In the genomic region with DNA sequence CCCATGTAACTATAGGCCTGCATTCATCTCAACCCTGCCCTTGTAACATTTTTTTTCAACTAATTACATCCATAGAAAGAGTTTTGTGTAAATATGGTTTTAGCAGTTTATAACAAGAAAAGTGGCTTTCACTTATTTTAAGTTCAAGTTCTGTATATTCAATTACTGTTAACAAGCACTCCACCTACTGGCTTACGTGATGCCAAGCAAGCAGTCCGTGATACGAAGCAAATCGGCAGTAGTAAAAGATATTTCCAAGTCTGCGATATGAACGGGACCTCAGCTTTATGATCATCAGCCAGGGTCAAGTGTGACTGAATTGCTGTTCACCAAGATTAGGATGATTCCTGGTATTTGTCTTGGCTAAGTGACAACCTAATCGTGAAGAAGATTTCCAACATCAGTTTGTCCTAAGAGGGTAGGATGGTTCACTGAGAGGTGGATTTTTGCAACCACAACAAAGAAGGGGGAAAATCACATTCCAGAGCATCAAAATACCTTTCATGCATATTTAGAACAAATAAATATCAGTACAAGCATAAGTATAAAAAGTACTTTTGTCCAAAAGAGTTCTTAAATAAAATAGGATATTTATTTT, we compare ENCODE assay signal across 8 cellular contexts.
DNase-seq lines count a peak whose midpoint lies in the region; ATAC-seq and TF ChIP-seq lines count a peak whose summit lies in the region.

No MANE protein-coding gene starts in this region.

- no peak overlapping the region for H2AK5ac ChIP-seq in IMR-90 (ENCODE audit: low read depth, low read length)

- peak overlapping the region; percentile 34 for H2BK5ac ChIP-seq in IMR-90 (ENCODE audit: low read depth, low read length, poor library complexity, severe bottlenecking)

- peak overlapping the region; percentile 71; the same call in 1 of the 2 replicates for H2BK120ac ChIP-seq in IMR-90 (ENCODE audit: low read depth, low read length)

- H4K20me1 ChIP-seq in IMR-90 (ENCODE audit: insufficient read depth, low read length), result no peaks in the 10 kb centered on the region

- no peak overlapping the region; the same call in 1 of the 2 replicates for H3K4ac ChIP-seq in IMR-90 (ENCODE audit: low read depth, low read length)

- TF ChIP-seq POLR2A in IMR-90 (IDR thresholded peaks at IDR 0.05; ENCODE audit: low read depth, low read length), result no peak

- no peaks in the 10 kb centered on the region for H3K9me3 ChIP-seq in IMR-90 (ENCODE audit: control insufficient read depth, insufficient read depth, low read length)
- no peaks in the 10 kb centered on the region for H3K9me3 ChIP-seq in RWPE2 (ENCODE audit: severe bottlenecking)

- TF ChIP-seq CTCF in IMR-90 (conservative IDR thresholded peaks at IDR 0.05; ENCODE audit: low read depth, low read length) (peak; percentile 78), RWPE2 (IDR thresholded peaks at IDR 0.05; ENCODE audit: poor library complexity, severe bottlenecking) (peak; percentile 94), GM13976 (IDR thresholded peaks at IDR 0.05; ENCODE audit: borderline replicate concordance, control extremely low read depth, extremely low read depth, insufficient read depth, missing control alignments) (no peak)

- H3K18ac ChIP-seq in IMR-90 (ENCODE audit: low read depth, low read length), result no peak overlapping the region

- in situ Hi-C loops in IMR-90 (cut with MboI; ENCODE audit: low sequenced_read_pairs) (loop anchor here (10.0 kb wide), 3 partner anchors 198 to 448 kb away; no protein-coding TSS in a partner anchor), GM13976 (cut with MboI; ENCODE audit: low sequenced_read_pairs, unreplicated experiment) (no loop called here)

- H3K27ac ChIP-seq in IMR-90 (ENCODE audit: insufficient read depth, low read length), result no peak overlapping the region
- no peak overlapping the region for H3K27ac ChIP-seq in RWPE2 (ENCODE audit: poor library complexity, severe bottlenecking)

- no peaks in the 10 kb centered on the region; the same call in 1 of the 2 replicates for H3K4me1 ChIP-seq in IMR-90 (ENCODE audit: control insufficient read depth, insufficient read depth, low read length)
- no peaks in the 10 kb centered on the region for H3K4me1 ChIP-seq in RWPE2 (ENCODE audit: insufficient read depth, poor library complexity, severe bottlenecking)

- peak overlapping the region; percentile 62; the same call in 1 of the 2 replicates for H3K4me2 ChIP-seq in IMR-90 (ENCODE audit: low read depth, low read length)

- no peak overlapping the region for H4K91ac ChIP-seq in IMR-90 (ENCODE audit: insufficient read depth, low read depth, low read length)

- CTCF ChIA-PET in IMR-90 (lab: Yijun Ruan, JAX), result interaction anchor here (0.9 to 1.9 kb wide), 4 partner anchors 13 to 465 kb away, joined by 3 to 11 read pairs (median 4); no protein-coding TSS in a partner anchor

- H2AK9ac ChIP-seq in IMR-90 (replicated peaks; ENCODE audit: low read depth, low read length, poor library complexity), result peak overlapping the region; percentile 22

- intact Hi-C loops in IMR-90 (cut with micrococcal nuclease), result loop anchor here (1.0 to 10.0 kb wide), 4 partner anchors 206 to 782 kb away; no protein-coding TSS in a partner anchor

- H3K9me1 ChIP-seq in IMR-90 (ENCODE audit: insufficient read depth, low read length), result no peaks in the 10 kb centered on the region

- H4K5ac ChIP-seq in IMR-90 (ENCODE audit: low read depth, low read length), result no peak overlapping the region

- peak overlapping the region; percentile 96 for H3K23ac ChIP-seq in IMR-90 (ENCODE audit: low read depth, low read length)

- H3K4me3 ChIP-seq in IMR-90 (ENCODE audit: insufficient read depth, low read depth, low read length) (no peak overlapping the region), RWPE2 (ENCODE audit: severe bottlenecking) (no peak overlapping the region)

- H4K8ac ChIP-seq in IMR-90 (ENCODE audit: low read depth in 2 of 2, low read length in 2 of 2), result peak overlapping the region in 1 of 2 experiments; percentile 89; a peak in 1 of 4 replicates

- H3K36me3 ChIP-seq in IMR-90 (ENCODE audit: control insufficient read depth, insufficient read depth, low read length) (no peaks in the 10 kb centered on the region), RWPE2 (ENCODE audit: low read depth) (no peaks in the 10 kb centered on the region)

- peak overlapping the region; percentile 85; the same call in 1 of the 2 replicates for H2BK20ac ChIP-seq in IMR-90 (ENCODE audit: low read depth, low read length)

- POLR2A ChIA-PET in IMR-90 (lab: Charles Lee; ENCODE audit: unreplicated experiment), result no interaction called here

- dilution Hi-C loops in IMR-90 (cut with HindIII; ENCODE audit: low sequenced_read_pairs, unreplicated experiment), result no loop called here

- H3K56ac ChIP-seq in IMR-90 (ENCODE audit: extremely low read depth, insufficient read depth, low read length), result no peak overlapping the region

- DNase-seq in COLO668 (lab: John Stamatoyannopoulos, UW; ENCODE audit: unreplicated experiment) (peak; percentile 12), IMR-90 (peak; percentile 73), RWPE2 (ENCODE audit: low spot score) (no peak), iPS-NIHi7 (ENCODE audit: extremely low spot score) (peak; percentile 20), GM19240 (ENCODE audit: insufficient read length, low spot score) (no peak), GM13976 (ENCODE audit: low spot score) (no peak), HUDEP-2 (lab: John Stamatoyannopoulos, UW; ENCODE audit: unreplicated experiment in 76 of 76) (no peak)

- ATAC-seq in IMR-90 (ENCODE audit: low read depth) (peak; percentile 88), RWPE2 (ENCODE audit: low read depth) (peak; percentile 75; the same call in 2 of the 3 replicates), HG02588 (IDR thresholded peaks at IDR 0.05; ENCODE audit: unreplicated experiment) (no peak)

- no peak overlapping the region; the same call in 1 of the 2 replicates for H3K9ac ChIP-seq in IMR-90 (ENCODE audit: low read depth, low read length)

- 0 out of 3 replicates have a peak overlapping the region, but pooled peaks have one; percentile 37 for H2BK15ac ChIP-seq in IMR-90 (ENCODE audit: low read depth, low read length)

- WGBS in IMR-90 (ENCODE audit: extremely low coverage in 2 of 2, insufficient read length in 1 of 2), 2 experiments, result no CpG with 5 or more reads among the region's 7 CpGs

- no peaks in the 10 kb centered on the region for H3K79me1 ChIP-seq in IMR-90 (ENCODE audit: low read depth in 1 of 2, low read length in 2 of 2)

- peak overlapping the region; percentile 85; the same call in 1 of the 2 replicates for H3K14ac ChIP-seq in IMR-90 (replicated peaks; ENCODE audit: low read depth, low read length)

- BruUV-seq in IMR-90 (replicated peaks; lab: Mats Ljungman, UMichigan), result no TSS peak

- H2AFZ ChIP-seq in IMR-90 (replicated peaks; ENCODE audit: low read length, poor library complexity), result peak overlapping the region; percentile 88

- TF ChIP-seq RAD21 in IMR-90 (IDR thresholded peaks at IDR 0.05; ENCODE audit: low read length), result peak; percentile 79

- no peaks in the 10 kb centered on the region for H3K27me3 ChIP-seq in IMR-90 (ENCODE audit: control insufficient read depth, insufficient read depth, low read length)
- H3K27me3 ChIP-seq in RWPE2 (ENCODE audit: insufficient read depth, poor library complexity, severe bottlenecking), result peaks cover 9% of the 10 kb centered on the region

TF ChIP-seq in IMR-90, 13 proteins besides CTCF, POLR2A, EP300 and RAD21:
- no peak for TF ChIP-seq RCOR1 (IDR thresholded peaks at IDR 0.05; ENCODE audit: insufficient replicate concordance, low read length)
- TF ChIP-seq SMC3 (IDR thresholded peaks at IDR 0.05; ENCODE audit: low read depth, low read length), result peak; percentile 60; the same call in 1 of the 2 replicates
TF ChIP-seq in IMR-90: peak in this region for 1.

Comparison
In these comparisons a context has a peak if more than half of its experiments do, and no peak if none do; other contexts are left out.
1. DNase-seq: peak in COLO668 (single experiment), IMR-90 (single experiment) and iPS-NIHi7 (single experiment); none in RWPE2 (single experiment), GM19240 (single experiment), GM13976 (single experiment) and HUDEP-2 (0 of 76).